In the genomic region with DNA sequence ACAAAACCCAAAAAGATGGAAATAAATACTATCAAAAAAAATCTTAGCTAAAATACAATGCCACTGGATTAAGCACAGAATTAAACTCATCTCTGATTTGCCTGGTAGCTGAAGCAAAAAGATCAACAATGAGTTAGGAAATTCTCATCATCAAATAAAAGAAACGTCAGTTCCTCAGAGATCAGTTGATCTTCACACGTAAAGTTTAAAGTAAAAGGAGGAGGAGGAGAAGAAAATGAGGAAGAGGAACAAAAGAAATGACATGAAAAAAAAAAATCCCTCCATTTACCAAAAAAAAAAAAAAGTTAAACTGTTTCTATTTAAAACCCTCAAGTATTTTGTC, we compare ENCODE assay signal across 2 cellular contexts.
TF ChIP-seq lines count a peak whose summit lies in the region.

No MANE protein-coding gene starts in this region.

TF ChIP-seq in liver, 16 proteins besides CTCF, POLR2A, EP300 and RAD21 (continued from another document):
- TF ChIP-seq, protein P1, sequence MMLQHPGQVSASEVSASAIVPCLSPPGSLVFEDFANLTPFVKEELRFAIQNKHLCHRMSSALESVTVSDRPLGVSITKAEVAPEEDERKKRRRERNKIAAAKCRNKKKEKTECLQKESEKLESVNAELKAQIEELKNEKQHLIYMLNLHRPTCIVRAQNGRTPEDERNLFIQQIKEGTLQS (IDR thresholded peaks at IDR 0.05), result no peak

TF ChIP-seq in HepG2, 621 proteins besides CTCF, POLR2A, EP300 and RAD21 (continued from another document):
- TF ChIP-seq, protein P2, sequence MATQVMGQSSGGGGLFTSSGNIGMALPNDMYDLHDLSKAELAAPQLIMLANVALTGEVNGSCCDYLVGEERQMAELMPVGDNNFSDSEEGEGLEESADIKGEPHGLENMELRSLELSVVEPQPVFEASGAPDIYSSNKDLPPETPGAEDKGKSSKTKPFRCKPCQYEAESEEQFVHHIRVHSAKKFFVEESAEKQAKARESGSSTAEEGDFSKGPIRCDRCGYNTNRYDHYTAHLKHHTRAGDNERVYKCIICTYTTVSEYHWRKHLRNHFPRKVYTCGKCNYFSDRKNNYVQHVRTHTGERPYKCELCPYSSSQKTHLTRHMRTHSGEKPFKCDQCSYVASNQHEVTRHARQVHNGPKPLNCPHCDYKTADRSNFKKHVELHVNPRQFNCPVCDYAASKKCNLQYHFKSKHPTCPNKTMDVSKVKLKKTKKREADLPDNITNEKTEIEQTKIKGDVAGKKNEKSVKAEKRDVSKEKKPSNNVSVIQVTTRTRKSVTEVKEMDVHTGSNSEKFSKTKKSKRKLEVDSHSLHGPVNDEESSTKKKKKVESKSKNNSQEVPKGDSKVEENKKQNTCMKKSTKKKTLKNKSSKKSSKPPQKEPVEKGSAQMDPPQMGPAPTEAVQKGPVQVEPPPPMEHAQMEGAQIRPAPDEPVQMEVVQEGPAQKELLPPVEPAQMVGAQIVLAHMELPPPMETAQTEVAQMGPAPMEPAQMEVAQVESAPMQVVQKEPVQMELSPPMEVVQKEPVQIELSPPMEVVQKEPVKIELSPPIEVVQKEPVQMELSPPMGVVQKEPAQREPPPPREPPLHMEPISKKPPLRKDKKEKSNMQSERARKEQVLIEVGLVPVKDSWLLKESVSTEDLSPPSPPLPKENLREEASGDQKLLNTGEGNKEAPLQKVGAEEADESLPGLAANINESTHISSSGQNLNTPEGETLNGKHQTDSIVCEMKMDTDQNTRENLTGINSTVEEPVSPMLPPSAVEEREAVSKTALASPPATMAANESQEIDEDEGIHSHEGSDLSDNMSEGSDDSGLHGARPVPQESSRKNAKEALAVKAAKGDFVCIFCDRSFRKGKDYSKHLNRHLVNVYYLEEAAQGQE (IDR thresholded peaks at IDR 0.05; ENCODE audit: borderline replicate concordance in 1 of 2, low read depth in 1 of 2, low read length in 2 of 2), result no peak
- TF ChIP-seq, protein P3, sequence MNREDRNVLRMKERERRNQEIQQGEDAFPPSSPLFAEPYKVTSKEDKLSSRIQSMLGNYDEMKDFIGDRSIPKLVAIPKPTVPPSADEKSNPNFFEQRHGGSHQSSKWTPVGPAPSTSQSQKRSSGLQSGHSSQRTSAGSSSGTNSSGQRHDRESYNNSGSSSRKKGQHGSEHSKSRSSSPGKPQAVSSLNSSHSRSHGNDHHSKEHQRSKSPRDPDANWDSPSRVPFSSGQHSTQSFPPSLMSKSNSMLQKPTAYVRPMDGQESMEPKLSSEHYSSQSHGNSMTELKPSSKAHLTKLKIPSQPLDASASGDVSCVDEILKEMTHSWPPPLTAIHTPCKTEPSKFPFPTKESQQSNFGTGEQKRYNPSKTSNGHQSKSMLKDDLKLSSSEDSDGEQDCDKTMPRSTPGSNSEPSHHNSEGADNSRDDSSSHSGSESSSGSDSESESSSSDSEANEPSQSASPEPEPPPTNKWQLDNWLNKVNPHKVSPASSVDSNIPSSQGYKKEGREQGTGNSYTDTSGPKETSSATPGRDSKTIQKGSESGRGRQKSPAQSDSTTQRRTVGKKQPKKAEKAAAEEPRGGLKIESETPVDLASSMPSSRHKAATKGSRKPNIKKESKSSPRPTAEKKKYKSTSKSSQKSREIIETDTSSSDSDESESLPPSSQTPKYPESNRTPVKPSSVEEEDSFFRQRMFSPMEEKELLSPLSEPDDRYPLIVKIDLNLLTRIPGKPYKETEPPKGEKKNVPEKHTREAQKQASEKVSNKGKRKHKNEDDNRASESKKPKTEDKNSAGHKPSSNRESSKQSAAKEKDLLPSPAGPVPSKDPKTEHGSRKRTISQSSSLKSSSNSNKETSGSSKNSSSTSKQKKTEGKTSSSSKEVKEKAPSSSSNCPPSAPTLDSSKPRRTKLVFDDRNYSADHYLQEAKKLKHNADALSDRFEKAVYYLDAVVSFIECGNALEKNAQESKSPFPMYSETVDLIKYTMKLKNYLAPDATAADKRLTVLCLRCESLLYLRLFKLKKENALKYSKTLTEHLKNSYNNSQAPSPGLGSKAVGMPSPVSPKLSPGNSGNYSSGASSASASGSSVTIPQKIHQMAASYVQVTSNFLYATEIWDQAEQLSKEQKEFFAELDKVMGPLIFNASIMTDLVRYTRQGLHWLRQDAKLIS (CRISPR knock-in tag; IDR thresholded peaks at IDR 0.05), result no peak
- TF ChIP-seq, protein P4, sequence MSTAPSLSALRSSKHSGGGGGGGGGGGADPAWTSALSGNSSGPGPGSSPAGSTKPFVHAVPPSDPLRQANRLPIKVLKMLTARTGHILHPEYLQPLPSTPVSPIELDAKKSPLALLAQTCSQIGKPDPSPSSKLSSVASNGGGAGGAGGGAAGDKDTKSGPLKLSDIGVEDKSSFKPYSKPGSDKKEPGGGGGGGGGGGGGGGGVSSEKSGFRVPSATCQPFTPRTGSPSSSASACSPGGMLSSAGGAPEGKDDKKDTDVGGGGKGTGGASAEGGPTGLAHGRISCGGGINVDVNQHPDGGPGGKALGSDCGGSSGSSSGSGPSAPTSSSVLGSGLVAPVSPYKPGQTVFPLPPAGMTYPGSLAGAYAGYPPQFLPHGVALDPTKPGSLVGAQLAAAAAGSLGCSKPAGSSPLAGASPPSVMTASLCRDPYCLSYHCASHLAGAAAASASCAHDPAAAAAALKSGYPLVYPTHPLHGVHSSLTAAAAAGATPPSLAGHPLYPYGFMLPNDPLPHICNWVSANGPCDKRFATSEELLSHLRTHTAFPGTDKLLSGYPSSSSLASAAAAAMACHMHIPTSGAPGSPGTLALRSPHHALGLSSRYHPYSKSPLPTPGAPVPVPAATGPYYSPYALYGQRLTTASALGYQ (CRISPR knock-in tag; IDR thresholded peaks at IDR 0.05), result no peak
- no peak for TF ChIP-seq NAIF1 (CRISPR knock-in tag; IDR thresholded peaks at IDR 0.05; ENCODE audit: borderline replicate concordance)
- TF ChIP-seq, protein P5, sequence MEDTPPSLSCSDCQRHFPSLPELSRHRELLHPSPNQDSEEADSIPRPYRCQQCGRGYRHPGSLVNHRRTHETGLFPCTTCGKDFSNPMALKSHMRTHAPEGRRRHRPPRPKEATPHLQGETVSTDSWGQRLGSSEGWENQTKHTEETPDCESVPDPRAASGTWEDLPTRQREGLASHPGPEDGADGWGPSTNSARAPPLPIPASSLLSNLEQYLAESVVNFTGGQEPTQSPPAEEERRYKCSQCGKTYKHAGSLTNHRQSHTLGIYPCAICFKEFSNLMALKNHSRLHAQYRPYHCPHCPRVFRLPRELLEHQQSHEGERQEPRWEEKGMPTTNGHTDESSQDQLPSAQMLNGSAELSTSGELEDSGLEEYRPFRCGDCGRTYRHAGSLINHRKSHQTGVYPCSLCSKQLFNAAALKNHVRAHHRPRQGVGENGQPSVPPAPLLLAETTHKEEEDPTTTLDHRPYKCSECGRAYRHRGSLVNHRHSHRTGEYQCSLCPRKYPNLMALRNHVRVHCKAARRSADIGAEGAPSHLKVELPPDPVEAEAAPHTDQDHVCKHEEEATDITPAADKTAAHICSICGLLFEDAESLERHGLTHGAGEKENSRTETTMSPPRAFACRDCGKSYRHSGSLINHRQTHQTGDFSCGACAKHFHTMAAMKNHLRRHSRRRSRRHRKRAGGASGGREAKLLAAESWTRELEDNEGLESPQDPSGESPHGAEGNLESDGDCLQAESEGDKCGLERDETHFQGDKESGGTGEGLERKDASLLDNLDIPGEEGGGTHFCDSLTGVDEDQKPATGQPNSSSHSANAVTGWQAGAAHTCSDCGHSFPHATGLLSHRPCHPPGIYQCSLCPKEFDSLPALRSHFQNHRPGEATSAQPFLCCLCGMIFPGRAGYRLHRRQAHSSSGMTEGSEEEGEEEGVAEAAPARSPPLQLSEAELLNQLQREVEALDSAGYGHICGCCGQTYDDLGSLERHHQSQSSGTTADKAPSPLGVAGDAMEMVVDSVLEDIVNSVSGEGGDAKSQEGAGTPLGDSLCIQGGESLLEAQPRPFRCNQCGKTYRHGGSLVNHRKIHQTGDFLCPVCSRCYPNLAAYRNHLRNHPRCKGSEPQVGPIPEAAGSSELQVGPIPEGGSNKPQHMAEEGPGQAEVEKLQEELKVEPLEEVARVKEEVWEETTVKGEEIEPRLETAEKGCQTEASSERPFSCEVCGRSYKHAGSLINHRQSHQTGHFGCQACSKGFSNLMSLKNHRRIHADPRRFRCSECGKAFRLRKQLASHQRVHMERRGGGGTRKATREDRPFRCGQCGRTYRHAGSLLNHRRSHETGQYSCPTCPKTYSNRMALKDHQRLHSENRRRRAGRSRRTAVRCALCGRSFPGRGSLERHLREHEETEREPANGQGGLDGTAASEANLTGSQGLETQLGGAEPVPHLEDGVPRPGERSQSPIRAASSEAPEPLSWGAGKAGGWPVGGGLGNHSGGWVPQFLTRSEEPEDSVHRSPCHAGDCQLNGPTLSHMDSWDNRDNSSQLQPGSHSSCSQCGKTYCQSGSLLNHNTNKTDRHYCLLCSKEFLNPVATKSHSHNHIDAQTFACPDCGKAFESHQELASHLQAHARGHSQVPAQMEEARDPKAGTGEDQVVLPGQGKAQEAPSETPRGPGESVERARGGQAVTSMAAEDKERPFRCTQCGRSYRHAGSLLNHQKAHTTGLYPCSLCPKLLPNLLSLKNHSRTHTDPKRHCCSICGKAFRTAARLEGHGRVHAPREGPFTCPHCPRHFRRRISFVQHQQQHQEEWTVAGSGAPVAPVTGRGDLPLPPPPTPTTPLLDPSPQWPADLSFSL (CRISPR knock-in tag; IDR thresholded peaks at IDR 0.05), result no peak
- no peak for TF ChIP-seq KLF9 (CRISPR knock-in tag; IDR thresholded peaks at IDR 0.05; ENCODE audit: low read depth)
- no peak for TF ChIP-seq ZNF644 (CRISPR knock-in tag; IDR thresholded peaks at IDR 0.05; ENCODE audit: low read depth)
- no peak for TF ChIP-seq CHD2 (IDR thresholded peaks at IDR 0.05; ENCODE audit: low read depth, low read length)
- TF ChIP-seq, protein P6, sequence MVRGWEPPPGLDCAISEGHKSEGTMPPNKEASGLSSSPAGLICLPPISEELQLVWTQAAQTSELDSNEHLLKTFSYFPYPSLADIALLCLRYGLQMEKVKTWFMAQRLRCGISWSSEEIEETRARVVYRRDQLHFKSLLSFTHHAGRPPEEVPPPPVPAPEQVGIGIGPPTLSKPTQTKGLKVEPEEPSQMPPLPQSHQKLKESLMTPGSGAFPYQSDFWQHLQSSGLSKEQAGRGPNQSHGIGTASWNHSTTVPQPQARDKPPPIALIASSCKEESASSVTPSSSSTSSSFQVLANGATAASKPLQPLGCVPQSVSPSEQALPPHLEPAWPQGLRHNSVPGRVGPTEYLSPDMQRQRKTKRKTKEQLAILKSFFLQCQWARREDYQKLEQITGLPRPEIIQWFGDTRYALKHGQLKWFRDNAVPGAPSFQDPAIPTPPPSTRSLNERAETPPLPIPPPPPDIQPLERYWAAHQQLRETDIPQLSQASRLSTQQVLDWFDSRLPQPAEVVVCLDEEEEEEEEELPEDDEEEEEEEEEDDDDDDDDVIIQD (CRISPR knock-in tag; IDR thresholded peaks at IDR 0.05; ENCODE audit: low read depth), result no peak
- TF ChIP-seq ZNF367 (CRISPR knock-in tag; IDR thresholded peaks at IDR 0.05; ENCODE audit: borderline replicate concordance), result no peak
- TF ChIP-seq RBAK (CRISPR knock-in tag; IDR thresholded peaks at IDR 0.05), result no peak
- TF ChIP-seq ZNF749 (CRISPR knock-in tag; IDR thresholded peaks at IDR 0.05; ENCODE audit: borderline replicate concordance), result no peak
- no peak for TF ChIP-seq NFYC (CRISPR knock-in tag; IDR thresholded peaks at IDR 0.05)
- no peak for TF ChIP-seq ZNF790 (CRISPR knock-in tag; IDR thresholded peaks at IDR 0.05; ENCODE audit: borderline replicate concordance)
- TF ChIP-seq ZNF431 (CRISPR knock-in tag; IDR thresholded peaks at IDR 0.05; ENCODE audit: borderline replicate concordance, low read depth), result no peak
